20 cellular contexts compared by ENCODE assay signal in genomic region chr11:36016709-36017108, GRCh38.
"Had no signal": no experiment of that assay in that cellular context is flagged by ENCODE, and none has a peak within 500 bp of the region (broad histone marks: within the 10 kb centered on the region; RNA-seq: fewer than 3 reads in every experiment).

No MANE protein-coding gene starts in this region.

- H3K4me3 Mint-ChIP-seq: dendritic cell treated with granulocyte-macrophage colony-stimulating factor and Interleukin-4, amounts not matched to agents 40 ng/mL and 50 ng/mL, for 4 days; effector memory CD8-positive, alpha-beta T cell; natural killer cell treated with Interleukin-12 subunit alpha and Interleukin-12 subunit beta and Interleukin-15 and Interleukin-18, amount 100 ng/mL, for 72 hours; stimulated activated memory B cell treated with anti-CD40 and anti-IgM and Interleukin-4, amounts not matched to agents 10 μg/mL and 1 μg/mL and 100 μg/mL, for 72 hours; stimulated activated naive CD8-positive, alpha-beta T cell treated with anti-CD3 and anti-CD28 coated beads, Interleukin-15, Interleukin-2, amounts not matched to agents 100 ng/mL and 50 ng/mL, for 24 hours had no signal

- H3K4me3 ChIP-seq: esophagus muscularis mucosa, gastrocnemius medialis, heart right ventricle, psoas muscle, right lobe of liver, testis, tibial nerve, upper lobe of right lung had no signal

- H3K4me1 ChIP-seq: right lobe of liver, upper lobe of right lung had no signal

- H3K27me3 Mint-ChIP-seq: dendritic cell treated with granulocyte-macrophage colony-stimulating factor and Interleukin-4, amounts not matched to agents 40 ng/mL and 50 ng/mL, for 4 days; stimulated activated memory B cell treated with anti-CD40 and anti-IgM and Interleukin-4, amounts not matched to agents 10 μg/mL and 1 μg/mL and 100 μg/mL, for 72 hours had no signal

- FAIRE-seq: islet of Langerhans had no signal

- H3K4me1 Mint-ChIP-seq: stimulated activated memory B cell treated with anti-CD40 and anti-IgM and Interleukin-4, amounts not matched to agents 10 μg/mL and 1 μg/mL and 100 μg/mL, for 72 hours had no signal

- H3K27me3 ChIP-seq: esophagus muscularis mucosa, gastrocnemius medialis, right lobe of liver, testis, tibial nerve, upper lobe of right lung had no signal

- H3K36me3 Mint-ChIP-seq: natural killer cell treated with Interleukin-12 subunit alpha and Interleukin-12 subunit beta and Interleukin-15 and Interleukin-18, amount 100 ng/mL, for 72 hours; stimulated activated memory B cell treated with anti-CD40 and anti-IgM and Interleukin-4, amounts not matched to agents 10 μg/mL and 1 μg/mL and 100 μg/mL, for 72 hours had no signal

- H3K9me3 ChIP-seq: esophagus muscularis mucosa, gastrocnemius medialis, heart right ventricle, psoas muscle, right lobe of liver, testis, tibial nerve, upper lobe of right lung had no signal

- H3K27ac Mint-ChIP-seq: dendritic cell treated with granulocyte-macrophage colony-stimulating factor and Interleukin-4, amounts not matched to agents 40 ng/mL and 50 ng/mL, for 4 days; effector memory CD8-positive, alpha-beta T cell; natural killer cell treated with Interleukin-12 subunit alpha and Interleukin-12 subunit beta and Interleukin-15 and Interleukin-18, amount 100 ng/mL, for 72 hours; stimulated activated memory B cell treated with anti-CD40 and anti-IgM and Interleukin-4, amounts not matched to agents 10 μg/mL and 1 μg/mL and 100 μg/mL, for 72 hours; stimulated activated naive CD8-positive, alpha-beta T cell treated with anti-CD3 and anti-CD28 coated beads, Interleukin-15, Interleukin-2, amounts not matched to agents 100 ng/mL and 50 ng/mL, for 24 hours had no signal

- DNase-seq: effector memory CD8-positive, alpha-beta T cell; gastrocnemius medialis; heart right ventricle; kidney glomerular epithelial cell; occipital lobe; psoas muscle; retina; right lobe of liver; stimulated activated CD4-positive, alpha-beta T cell treated with anti-CD3 and anti-CD28 coated beads, Interleukin-4, amount 100 ng/mL, for 24 hours; testis; upper lobe of right lung had no signal

- H3K9me3 Mint-ChIP-seq: dendritic cell treated with granulocyte-macrophage colony-stimulating factor and Interleukin-4, amounts not matched to agents 40 ng/mL and 50 ng/mL, for 4 days; effector memory CD8-positive, alpha-beta T cell; natural killer cell treated with Interleukin-12 subunit alpha and Interleukin-12 subunit beta and Interleukin-15 and Interleukin-18, amount 100 ng/mL, for 72 hours; stimulated activated memory B cell treated with anti-CD40 and anti-IgM and Interleukin-4, amounts not matched to agents 10 μg/mL and 1 μg/mL and 100 μg/mL, for 72 hours; stimulated activated naive CD8-positive, alpha-beta T cell treated with anti-CD3 and anti-CD28 coated beads, Interleukin-15, Interleukin-2, amounts not matched to agents 100 ng/mL and 50 ng/mL, for 24 hours had no signal

- H3K27ac ChIP-seq: epithelial cell of prostate, esophagus muscularis mucosa, gastrocnemius medialis, right lobe of liver, testis, upper lobe of right lung had no signal

- H3K36me3 ChIP-seq: esophagus muscularis mucosa, gastrocnemius medialis, heart right ventricle, right lobe of liver, tibial nerve, upper lobe of right lung had no signal

- ATAC-seq: effector memory CD8-positive, alpha-beta T cell; gastrocnemius medialis; left lobe of liver; natural killer cell treated with Interleukin-12 subunit alpha and Interleukin-12 subunit beta and Interleukin-15 and Interleukin-18, amount 100 ng/mL, for 72 hours; right lobe of liver; stimulated activated memory B cell treated with anti-CD40 and anti-IgM and Interleukin-4, amounts not matched to agents 10 μg/mL and 1 μg/mL and 100 μg/mL, for 72 hours; upper lobe of right lung had no signal
